13 cellular contexts compared by ENCODE assay signal in genomic region chr1:12924368-12924767, GRCh38. TPM values are rescaled to one million over a fixed set of nuclear protein-coding genes. Genes with fewer than 3 reads are reported as not detected.
"Had no signal": no experiment of that assay in that cellular context is flagged by ENCODE, and none has a peak within 500 bp of the region (broad histone marks: within the 10 kb centered on the region; RNA-seq: fewer than 3 reads in every experiment).

No MANE protein-coding gene starts in this region.

RNA-seq across cellular contexts. Expression of gene PRAMEF7, which starts 8.0 kb away (rescaled TPM):
- total RNA-seq: activated CD4-positive, alpha-beta T cell treated with anti-CD3 and anti-CD28 coated beads for 36 hours; activated CD4-positive, alpha-beta T cell treated with anti-CD3 and anti-CD28 coated beads, Interleukin-2, amount 10 ng/mL, durations not matched to agents 7 days and 5 days; activated CD8-positive, alpha-beta T cell treated with anti-CD3 and anti-CD28 coated beads, Interleukin-2, amount 10 ng/mL, durations not matched to agents 7 days and 5 days; activated naive CD8-positive, alpha-beta T cell treated with anti-CD3 and anti-CD28 coated beads, Interleukin-2, amount 10 ng/mL, durations not matched to agents 7 days and 5 days; activated T-helper 2 cell treated with anti-CD3 and anti-CD28 coated beads, Interferon-gamma antibody, Interleukin-2, Interleukin-4, amounts not matched to agents 10 μg/mL and 5 μg/mL and 100 μg/mL, durations not matched to agents 14 hours and 24 hours and 36 hours; ascending aorta; cardiac septum; MCF 10A; Right ventricle myocardium superior; T-cell; T-helper 17 cell; WTC11 had no signal
- polyA plus RNA-seq: adipose tissue had no signal

RNA-seq across cellular contexts. Expression of gene PRAMEF6, which starts 23.0 kb away (rescaled TPM):
- total RNA-seq: activated CD4-positive, alpha-beta T cell treated with anti-CD3 and anti-CD28 coated beads for 36 hours; activated CD4-positive, alpha-beta T cell treated with anti-CD3 and anti-CD28 coated beads, Interleukin-2, amount 10 ng/mL, durations not matched to agents 7 days and 5 days; activated CD8-positive, alpha-beta T cell treated with anti-CD3 and anti-CD28 coated beads, Interleukin-2, amount 10 ng/mL, durations not matched to agents 7 days and 5 days; activated naive CD8-positive, alpha-beta T cell treated with anti-CD3 and anti-CD28 coated beads, Interleukin-2, amount 10 ng/mL, durations not matched to agents 7 days and 5 days; activated T-helper 2 cell treated with anti-CD3 and anti-CD28 coated beads, Interferon-gamma antibody, Interleukin-2, Interleukin-4, amounts not matched to agents 10 μg/mL and 5 μg/mL and 100 μg/mL, durations not matched to agents 14 hours and 24 hours and 36 hours; ascending aorta; cardiac septum; MCF 10A; Right ventricle myocardium superior; T-cell; T-helper 17 cell; WTC11 had no signal
- polyA plus RNA-seq: adipose tissue had no signal

RNA-seq across cellular contexts. Expression of gene PRAMEF10, which starts 26.3 kb away (rescaled TPM):
- total RNA-seq: activated CD4-positive, alpha-beta T cell treated with anti-CD3 and anti-CD28 coated beads for 36 hours; activated CD4-positive, alpha-beta T cell treated with anti-CD3 and anti-CD28 coated beads, Interleukin-2, amount 10 ng/mL, durations not matched to agents 7 days and 5 days; activated CD8-positive, alpha-beta T cell treated with anti-CD3 and anti-CD28 coated beads, Interleukin-2, amount 10 ng/mL, durations not matched to agents 7 days and 5 days; activated naive CD8-positive, alpha-beta T cell treated with anti-CD3 and anti-CD28 coated beads, Interleukin-2, amount 10 ng/mL, durations not matched to agents 7 days and 5 days; activated T-helper 2 cell treated with anti-CD3 and anti-CD28 coated beads, Interferon-gamma antibody, Interleukin-2, Interleukin-4, amounts not matched to agents 10 μg/mL and 5 μg/mL and 100 μg/mL, durations not matched to agents 14 hours and 24 hours and 36 hours; ascending aorta; cardiac septum; MCF 10A; Right ventricle myocardium superior; T-cell; T-helper 17 cell; WTC11 had no signal
- polyA plus RNA-seq: adipose tissue had no signal

RNA-seq across cellular contexts. Expression of gene PRAMEF4, which starts 38.4 kb away (rescaled TPM):
- total RNA-seq: activated CD4-positive, alpha-beta T cell treated with anti-CD3 and anti-CD28 coated beads for 36 hours; activated CD4-positive, alpha-beta T cell treated with anti-CD3 and anti-CD28 coated beads, Interleukin-2, amount 10 ng/mL, durations not matched to agents 7 days and 5 days; activated CD8-positive, alpha-beta T cell treated with anti-CD3 and anti-CD28 coated beads, Interleukin-2, amount 10 ng/mL, durations not matched to agents 7 days and 5 days; activated naive CD8-positive, alpha-beta T cell treated with anti-CD3 and anti-CD28 coated beads, Interleukin-2, amount 10 ng/mL, durations not matched to agents 7 days and 5 days; activated T-helper 2 cell treated with anti-CD3 and anti-CD28 coated beads, Interferon-gamma antibody, Interleukin-2, Interleukin-4, amounts not matched to agents 10 μg/mL and 5 μg/mL and 100 μg/mL, durations not matched to agents 14 hours and 24 hours and 36 hours; ascending aorta; cardiac septum; MCF 10A; Right ventricle myocardium superior; T-cell; T-helper 17 cell; WTC11 had no signal
- polyA plus RNA-seq: adipose tissue had no signal
